ENCODE assay signal across 1 cellular context in the genomic region with DNA sequence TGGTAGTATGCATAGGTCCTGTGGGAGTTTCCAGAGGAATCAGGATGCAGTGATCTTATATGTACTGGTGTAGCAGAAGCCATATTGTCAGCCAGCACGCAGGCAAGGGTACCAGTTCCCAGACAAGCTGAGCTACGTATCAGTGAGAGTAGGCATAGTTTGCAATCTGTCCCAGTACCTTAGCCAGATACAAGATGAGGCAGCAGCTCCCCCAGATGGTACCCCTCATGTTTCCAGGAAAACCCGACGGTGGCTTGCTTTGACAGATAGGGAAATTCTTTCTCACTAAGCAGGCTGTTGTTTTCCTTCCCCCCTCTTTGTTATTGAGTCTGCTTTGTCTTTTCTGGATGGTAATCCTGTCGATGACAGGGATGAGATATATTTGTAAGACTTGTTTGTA.
TF ChIP-seq lines count a peak whose summit lies in the region.

No MANE protein-coding gene starts in this region.

TF ChIP-seq in K562, 482 proteins besides CTCF, POLR2A, EP300 and RAD21 (continued from another document):
- TF ChIP-seq, protein P1, sequence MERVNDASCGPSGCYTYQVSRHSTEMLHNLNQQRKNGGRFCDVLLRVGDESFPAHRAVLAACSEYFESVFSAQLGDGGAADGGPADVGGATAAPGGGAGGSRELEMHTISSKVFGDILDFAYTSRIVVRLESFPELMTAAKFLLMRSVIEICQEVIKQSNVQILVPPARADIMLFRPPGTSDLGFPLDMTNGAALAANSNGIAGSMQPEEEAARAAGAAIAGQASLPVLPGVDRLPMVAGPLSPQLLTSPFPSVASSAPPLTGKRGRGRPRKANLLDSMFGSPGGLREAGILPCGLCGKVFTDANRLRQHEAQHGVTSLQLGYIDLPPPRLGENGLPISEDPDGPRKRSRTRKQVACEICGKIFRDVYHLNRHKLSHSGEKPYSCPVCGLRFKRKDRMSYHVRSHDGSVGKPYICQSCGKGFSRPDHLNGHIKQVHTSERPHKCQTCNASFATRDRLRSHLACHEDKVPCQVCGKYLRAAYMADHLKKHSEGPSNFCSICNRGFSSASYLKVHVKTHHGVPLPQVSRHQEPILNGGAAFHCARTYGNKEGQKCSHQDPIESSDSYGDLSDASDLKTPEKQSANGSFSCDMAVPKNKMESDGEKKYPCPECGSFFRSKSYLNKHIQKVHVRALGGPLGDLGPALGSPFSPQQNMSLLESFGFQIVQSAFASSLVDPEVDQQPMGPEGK (CRISPR knock-in tag; IDR thresholded peaks at IDR 0.05; ENCODE audit: borderline replicate concordance) = no peak
- TF ChIP-seq ETV1 (tag; conservative IDR thresholded peaks at IDR 0.05; ENCODE audit: low read depth) (no peak), ZNF699 (CRISPR knock-in tag; IDR thresholded peaks at IDR 0.05; ENCODE audit: insufficient replicate concordance) (no peak), KLF16 (IDR thresholded peaks at IDR 0.05) (peak; percentile 12; the same call in 1 of the 2 replicates), CBFA2T3 (IDR thresholded peaks at IDR 0.05) (peak; percentile 55), CXXC5 (CRISPR knock-in tag; IDR thresholded peaks at IDR 0.05) (0 out of 2 replicates have a peak, but pooled peaks have one; percentile 26), STAG1 (CRISPR knock-in tag; IDR thresholded peaks at IDR 0.05; ENCODE audit: borderline replicate concordance) (peak; percentile 11; the same call in 1 of the 2 replicates), TEAD4 (IDR thresholded peaks at IDR 0.05; ENCODE audit: low read length) (peak; percentile 63; the same call in 1 of the 2 replicates), TEAD4 (CRISPR knock-in tag; IDR thresholded peaks at IDR 0.05; ENCODE audit: borderline replicate concordance) (no peak), ATF7 (IDR thresholded peaks at IDR 0.05) (0 out of 2 replicates have a peak, but pooled peaks have one; percentile 13), POLR3A (IDR thresholded peaks at IDR 0.05; ENCODE audit: borderline replicate concordance, extremely low read depth, insufficient read depth, insufficient read length) (no peak), RB1 (IDR thresholded peaks at IDR 0.05; ENCODE audit: low read depth) (peak; percentile 33; the same call in 1 of the 2 replicates), HOXB6 (CRISPR knock-in tag; IDR thresholded peaks at IDR 0.05; ENCODE audit: borderline replicate concordance) (no peak), SMC3 (conservative IDR thresholded peaks at IDR 0.05; ENCODE audit: insufficient read depth, low read depth, low read length) (0 out of 2 replicates have a peak, but pooled peaks have one; percentile 8), TCF3 (CRISPR knock-in tag; IDR thresholded peaks at IDR 0.05) (peak; percentile 49), TARDBP (IDR thresholded peaks at IDR 0.05) (no peak), KDM4B (IDR thresholded peaks at IDR 0.05; ENCODE audit: borderline replicate concordance in 2 of 2, low read depth in 1 of 2) (no peak), MCM3 (IDR thresholded peaks at IDR 0.05) (no peak), SIRT6 (IDR thresholded peaks at IDR 0.05; ENCODE audit: low read depth, low read length) (no peak), SOX6 (IDR thresholded peaks at IDR 0.05) (0 out of 2 replicates have a peak, but pooled peaks have one; percentile 32), PCBP2 (IDR thresholded peaks at IDR 0.05; ENCODE audit: low read depth, low read length, poor library complexity, severe bottlenecking) (no peak), SMAD4 (CRISPR knock-in tag; conservative IDR thresholded peaks at IDR 0.05) (peak; percentile 35; the same call in 1 of the 2 replicates), ZNF282 (CRISPR knock-in tag; IDR thresholded peaks at IDR 0.05) (no peak)
- TF ChIP-seq, protein P2, sequence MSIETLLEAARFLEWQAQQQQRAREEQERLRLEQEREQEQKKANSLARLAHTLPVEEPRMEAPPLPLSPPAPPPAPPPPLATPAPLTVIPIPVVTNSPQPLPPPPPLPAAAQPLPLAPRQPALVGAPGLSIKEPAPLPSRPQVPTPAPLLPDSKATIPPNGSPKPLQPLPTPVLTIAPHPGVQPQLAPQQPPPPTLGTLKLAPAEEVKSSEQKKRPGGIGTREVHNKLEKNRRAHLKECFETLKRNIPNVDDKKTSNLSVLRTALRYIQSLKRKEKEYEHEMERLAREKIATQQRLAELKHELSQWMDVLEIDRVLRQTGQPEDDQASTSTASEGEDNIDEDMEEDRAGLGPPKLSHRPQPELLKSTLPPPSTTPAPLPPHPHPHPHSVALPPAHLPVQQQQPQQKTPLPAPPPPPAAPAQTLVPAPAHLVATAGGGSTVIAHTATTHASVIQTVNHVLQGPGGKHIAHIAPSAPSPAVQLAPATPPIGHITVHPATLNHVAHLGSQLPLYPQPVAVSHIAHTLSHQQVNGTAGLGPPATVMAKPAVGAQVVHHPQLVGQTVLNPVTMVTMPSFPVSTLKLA (conservative IDR thresholded peaks at IDR 0.05) = 0 out of 4 replicates have a peak, but pooled peaks of 1 of the 2 experiments have one; percentile 11
- TF ChIP-seq, protein P3, sequence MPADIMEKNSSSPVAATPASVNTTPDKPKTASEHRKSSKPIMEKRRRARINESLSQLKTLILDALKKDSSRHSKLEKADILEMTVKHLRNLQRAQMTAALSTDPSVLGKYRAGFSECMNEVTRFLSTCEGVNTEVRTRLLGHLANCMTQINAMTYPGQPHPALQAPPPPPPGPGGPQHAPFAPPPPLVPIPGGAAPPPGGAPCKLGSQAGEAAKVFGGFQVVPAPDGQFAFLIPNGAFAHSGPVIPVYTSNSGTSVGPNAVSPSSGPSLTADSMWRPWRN (IDR thresholded peaks at IDR 0.05; ENCODE audit: low read depth) = no peak
- TF ChIP-seq, protein P4, sequence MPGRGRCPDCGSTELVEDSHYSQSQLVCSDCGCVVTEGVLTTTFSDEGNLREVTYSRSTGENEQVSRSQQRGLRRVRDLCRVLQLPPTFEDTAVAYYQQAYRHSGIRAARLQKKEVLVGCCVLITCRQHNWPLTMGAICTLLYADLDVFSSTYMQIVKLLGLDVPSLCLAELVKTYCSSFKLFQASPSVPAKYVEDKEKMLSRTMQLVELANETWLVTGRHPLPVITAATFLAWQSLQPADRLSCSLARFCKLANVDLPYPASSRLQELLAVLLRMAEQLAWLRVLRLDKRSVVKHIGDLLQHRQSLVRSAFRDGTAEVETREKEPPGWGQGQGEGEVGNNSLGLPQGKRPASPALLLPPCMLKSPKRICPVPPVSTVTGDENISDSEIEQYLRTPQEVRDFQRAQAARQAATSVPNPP (IDR thresholded peaks at IDR 0.05; ENCODE audit: borderline replicate concordance, insufficient read depth, insufficient read length) = no peak
- TF ChIP-seq, protein P5, sequence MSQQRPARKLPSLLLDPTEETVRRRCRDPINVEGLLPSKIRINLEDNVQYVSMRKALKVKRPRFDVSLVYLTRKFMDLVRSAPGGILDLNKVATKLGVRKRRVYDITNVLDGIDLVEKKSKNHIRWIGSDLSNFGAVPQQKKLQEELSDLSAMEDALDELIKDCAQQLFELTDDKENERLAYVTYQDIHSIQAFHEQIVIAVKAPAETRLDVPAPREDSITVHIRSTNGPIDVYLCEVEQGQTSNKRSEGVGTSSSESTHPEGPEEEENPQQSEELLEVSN (IDR thresholded peaks at IDR 0.05; ENCODE audit: borderline replicate concordance in 1 of 2, extremely low read depth in 1 of 2, insufficient read depth in 1 of 2, insufficient read length in 1 of 2, low read depth in 1 of 2, low read length in 1 of 2, poor library complexity in 1 of 2, severe bottlenecking in 1 of 2) = no peak
- TF ChIP-seq, protein P6, sequence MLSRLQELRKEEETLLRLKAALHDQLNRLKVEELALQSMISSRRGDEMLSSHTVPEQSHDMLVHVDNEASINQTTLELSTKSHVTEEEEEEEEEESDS (CRISPR knock-in tag; IDR thresholded peaks at IDR 0.05) = no peak
- TF ChIP-seq, protein P7, sequence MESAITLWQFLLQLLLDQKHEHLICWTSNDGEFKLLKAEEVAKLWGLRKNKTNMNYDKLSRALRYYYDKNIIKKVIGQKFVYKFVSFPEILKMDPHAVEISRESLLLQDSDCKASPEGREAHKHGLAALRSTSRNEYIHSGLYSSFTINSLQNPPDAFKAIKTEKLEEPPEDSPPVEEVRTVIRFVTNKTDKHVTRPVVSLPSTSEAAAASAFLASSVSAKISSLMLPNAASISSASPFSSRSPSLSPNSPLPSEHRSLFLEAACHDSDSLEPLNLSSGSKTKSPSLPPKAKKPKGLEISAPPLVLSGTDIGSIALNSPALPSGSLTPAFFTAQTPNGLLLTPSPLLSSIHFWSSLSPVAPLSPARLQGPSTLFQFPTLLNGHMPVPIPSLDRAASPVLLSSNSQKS (CRISPR knock-in tag; IDR thresholded peaks at IDR 0.05) = no peak
- TF ChIP-seq, protein P8, sequence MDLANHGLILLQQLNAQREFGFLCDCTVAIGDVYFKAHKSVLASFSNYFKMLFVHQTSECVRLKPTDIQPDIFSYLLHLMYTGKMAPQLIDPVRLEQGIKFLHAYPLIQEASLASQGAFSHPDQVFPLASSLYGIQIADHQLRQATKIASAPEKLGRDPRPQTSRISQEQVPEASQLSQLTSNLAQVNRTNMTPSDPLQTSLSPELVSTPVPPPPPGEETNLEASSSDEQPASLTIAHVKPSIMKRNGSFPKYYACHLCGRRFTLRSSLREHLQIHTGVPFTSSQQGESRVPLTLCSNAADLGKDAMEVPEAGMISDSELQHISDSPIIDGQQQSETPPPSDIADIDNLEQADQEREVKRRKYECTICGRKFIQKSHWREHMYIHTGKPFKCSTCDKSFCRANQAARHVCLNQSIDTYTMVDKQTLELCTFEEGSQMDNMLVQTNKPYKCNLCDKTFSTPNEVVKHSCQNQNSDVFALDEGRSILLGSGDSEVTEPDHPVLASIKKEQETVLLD (IDR thresholded peaks at IDR 0.05) = no peak
- TF ChIP-seq, protein P9, sequence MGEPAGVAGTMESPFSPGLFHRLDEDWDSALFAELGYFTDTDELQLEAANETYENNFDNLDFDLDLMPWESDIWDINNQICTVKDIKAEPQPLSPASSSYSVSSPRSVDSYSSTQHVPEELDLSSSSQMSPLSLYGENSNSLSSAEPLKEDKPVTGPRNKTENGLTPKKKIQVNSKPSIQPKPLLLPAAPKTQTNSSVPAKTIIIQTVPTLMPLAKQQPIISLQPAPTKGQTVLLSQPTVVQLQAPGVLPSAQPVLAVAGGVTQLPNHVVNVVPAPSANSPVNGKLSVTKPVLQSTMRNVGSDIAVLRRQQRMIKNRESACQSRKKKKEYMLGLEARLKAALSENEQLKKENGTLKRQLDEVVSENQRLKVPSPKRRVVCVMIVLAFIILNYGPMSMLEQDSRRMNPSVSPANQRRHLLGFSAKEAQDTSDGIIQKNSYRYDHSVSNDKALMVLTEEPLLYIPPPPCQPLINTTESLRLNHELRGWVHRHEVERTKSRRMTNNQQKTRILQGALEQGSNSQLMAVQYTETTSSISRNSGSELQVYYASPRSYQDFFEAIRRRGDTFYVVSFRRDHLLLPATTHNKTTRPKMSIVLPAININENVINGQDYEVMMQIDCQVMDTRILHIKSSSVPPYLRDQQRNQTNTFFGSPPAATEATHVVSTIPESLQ (CRISPR knock-in tag; IDR thresholded peaks at IDR 0.05) = no peak
